Comparison of ENCODE assay signal across 18 cellular contexts in genomic region chr3:46905661-46906451, GRCh38. TPM values are rescaled to one million over a fixed set of nuclear protein-coding genes. Genes with fewer than 3 reads are reported as not detected.
DNase-seq lines count a peak whose midpoint lies in the region; ATAC-seq, FAIRE-seq and TF ChIP-seq lines count a peak whose summit lies in the region.
"Had no signal": no experiment of that assay in that cellular context is flagged by ENCODE, and none has a peak within 500 bp of the region (broad histone marks: within the 10 kb centered on the region; RNA-seq: fewer than 3 reads in every experiment).

No MANE protein-coding gene starts in this region.

- H3K79me1 ChIP-seq in H9 (ENCODE audit: insufficient read depth, low read depth, low read length, poor library complexity, severe bottlenecking) = no peaks in the 10 kb centered on the region

- H2BK5ac ChIP-seq in H9 (ENCODE audit: insufficient read length, low read length) = no peak overlapping the region

- no peak overlapping the region for H3K4ac ChIP-seq in H9 (ENCODE audit: low read depth, low read length)

- H3K4me1 Mint-ChIP-seq in progenitor cell of endocrine pancreas (ENCODE audit: low read depth) (no peaks in the 10 kb centered on the region), H9 (peaks cover 3 to 5% of the 10 kb centered on the region in 2 experiments; a peak in 3 of 4 replicates)

- H3K4me3 Mint-ChIP-seq in progenitor cell of endocrine pancreas (ENCODE audit: low read depth) (no peak overlapping the region), H9 (no peak overlapping the region)

- H3K4me2 ChIP-seq in H9 (ENCODE audit: insufficient read depth, insufficient read length, low read length) = no peak overlapping the region

- ATAC-seq in right cardiac atrium (no peak), HG03439 (IDR thresholded peaks at IDR 0.05; ENCODE audit: unreplicated experiment) (no peak)

- no peak overlapping the region for H3K4me3 ChIP-seq in right cardiac atrium (ENCODE audit: low read length)
- no peak overlapping the region for H3K4me3 ChIP-seq in right atrium auricular region
- no peak overlapping the region for H3K4me3 ChIP-seq in kidney (ENCODE audit: low read length in 2 of 2)

- no peak overlapping the region for H3K56ac ChIP-seq in H9 (ENCODE audit: insufficient read length, low read depth, low read length)

- no peaks in the 10 kb centered on the region for H3K9me3 ChIP-seq in right cardiac atrium (ENCODE audit: control insufficient read depth, low read length)
- no peaks in the 10 kb centered on the region for H3K9me3 ChIP-seq in right atrium auricular region
- H3K9me3 ChIP-seq in kidney (ENCODE audit: control insufficient read depth in 1 of 2, low read length in 2 of 2) = no peaks in the 10 kb centered on the region
- H3K9me3 ChIP-seq in H9 (ENCODE audit: control insufficient read depth, low read depth, low read length) = no peaks in the 10 kb centered on the region

- no peak overlapping the region for H3K23ac ChIP-seq in H9 (ENCODE audit: insufficient read length, low read depth, low read length)

- TF ChIP-seq CTCF in right atrium auricular region (IDR thresholded peaks at IDR 0.05) (no peak), kidney (IDR thresholded peaks at IDR 0.05; ENCODE audit: borderline replicate concordance, extremely low read depth, insufficient read depth) (no peak), progenitor cell of endocrine pancreas (IDR thresholded peaks at IDR 0.05; ENCODE audit: unreplicated experiment) (no peak), H9 (conservative IDR thresholded peaks at IDR 0.05) (no peak)

- H3K9ac ChIP-seq in kidney (ENCODE audit: low read length in 2 of 2) (no peak overlapping the region), H9 (ENCODE audit: extremely low read depth, insufficient read length, low read length) (no peak overlapping the region)

- H3K79me2 ChIP-seq in H9 (ENCODE audit: insufficient read depth, low read length) = no peaks in the 10 kb centered on the region

- no peaks in the 10 kb centered on the region for H4K20me1 ChIP-seq in H9 (ENCODE audit: control insufficient read depth, insufficient read depth, insufficient read length)

- no peak overlapping the region for H2BK120ac ChIP-seq in H9 (ENCODE audit: low read depth, low read length, poor library complexity, severe bottlenecking)

- H4K91ac ChIP-seq in H9 (ENCODE audit: insufficient read length, low read depth, low read length) = no peak overlapping the region

- no peaks in the 10 kb centered on the region for H3K27me3 ChIP-seq in right cardiac atrium (ENCODE audit: control insufficient read depth, insufficient read depth)
- no peaks in the 10 kb centered on the region for H3K27me3 ChIP-seq in right atrium auricular region
- no peaks in the 10 kb centered on the region; the same call in 1 of the 2 replicates for H3K27me3 ChIP-seq in H9 (ENCODE audit: insufficient read depth, low read length)

- H4K5ac ChIP-seq in H9 (ENCODE audit: insufficient read length, low read depth, low read length) = no peak overlapping the region

- no peak overlapping the region for H4K8ac ChIP-seq in H9 (replicated peaks; ENCODE audit: insufficient read length, low read depth, low read length)

- H3T11ph ChIP-seq in H9 (ENCODE audit: low read length) = no peak overlapping the region

- H3K27ac ChIP-seq in right cardiac atrium (ENCODE audit: low read length) = no peak overlapping the region
- no peak overlapping the region for H3K27ac ChIP-seq in right atrium auricular region
- peak overlapping the region in 1 of 2 donors; percentile 13 for H3K27ac ChIP-seq in kidney (ENCODE audit: low read depth in 2 of 2, low read length in 2 of 2)
- no peak overlapping the region for H3K27ac ChIP-seq in H9 (ENCODE audit: insufficient read length, low read depth, low read length)

- peaks cover 4% of the 10 kb centered on the region for H3K4me1 ChIP-seq in right cardiac atrium (ENCODE audit: control insufficient read depth, insufficient read depth, low read length)
- H3K4me1 ChIP-seq in right atrium auricular region = peaks cover 0 to 24% of the 10 kb centered on the region in 2 donors
- H3K4me1 ChIP-seq in kidney (ENCODE audit: control insufficient read depth in 1 of 2, insufficient read depth in 1 of 2, low read depth in 1 of 2, low read length in 2 of 2) = peaks cover 8 to 19% of the 10 kb centered on the region in 2 donors
- no peaks in the 10 kb centered on the region for H3K4me1 ChIP-seq in H9 (ENCODE audit: insufficient read depth, low read length)

- H3K36me3 ChIP-seq in right atrium auricular region = no peaks in the 10 kb centered on the region
- H3K36me3 ChIP-seq in kidney (ENCODE audit: control insufficient read depth in 1 of 2, insufficient read depth in 2 of 2, low read length in 2 of 2) = peaks cover 0 to 12% of the 10 kb centered on the region in 2 donors

- H3K27ac Mint-ChIP-seq in progenitor cell of endocrine pancreas (peak overlapping the region; percentile 20), H9 (no peak overlapping the region)

- no peak overlapping the region for H2BK20ac ChIP-seq in H9 (ENCODE audit: low read depth, low read length, poor library complexity, severe bottlenecking)

- no peak overlapping the region for H2AK5ac ChIP-seq in H9 (ENCODE audit: insufficient read length, low read length)

- FAIRE-seq in kidney (lab: Jason Lieb, UNC) = no peak
- FAIRE-seq in RCC 7860 (lab: Jason Lieb, UNC) = no peak
- FAIRE-seq: GM12892, H1 had no signal

- intact Hi-C loops in right cardiac atrium (cut with DNase I) = loop anchor here in 1 of 4 donors (5.0 kb wide), 1 partner anchor 204 kb away; the partner anchor contains the start of gene TMIE
- intact Hi-C loops in kidney (cut with DNase I) = no loop called here

- H2BK12ac ChIP-seq in H9 (ENCODE audit: insufficient read length, low read depth, low read length) = no peak overlapping the region

- WGBS in right cardiac atrium = 78% methylated on average over 11 of the region's 11 CpGs
- no CpG with 5 or more reads among the region's 11 CpGs for WGBS in H9 (ENCODE audit: extremely low coverage, insufficient read length, low lambda C conversion rate)

- H3K14ac ChIP-seq in H9 (ENCODE audit: insufficient read depth, low read length) = no peak overlapping the region

- peak in 2 of 3 donors; percentile 46 to 53 for DNase-seq in right cardiac atrium
- no peak for DNase-seq in right atrium auricular region (ENCODE audit: low spot score)
- DNase-seq in kidney = peak; percentile 70
- DNase-seq in progenitor cell of endocrine pancreas (ENCODE audit: low spot score, unreplicated experiment) = no peak
- DNase-seq in RCC 7860 (ENCODE audit: low spot score) = no peak
- DNase-seq in H9 = no peak
- DNase-seq: ACHN, AML-193, COR-L47, NCI-H1105 treated with DMSO at 0.1 percent for 48 hours, NCI-H187 treated with DMSO at 0.1 percent for 48 hours, NCI-H345, NCI-H526 had no signal

- H3K27me3 Mint-ChIP-seq in progenitor cell of endocrine pancreas = peaks cover 4% of the 10 kb centered on the region
- H3K27me3 Mint-ChIP-seq in H9 (ENCODE audit: low read depth) = peaks cover 2% of the 10 kb centered on the region; the same call in 1 of the 2 replicates

- H2BK15ac ChIP-seq in H9 (ENCODE audit: low read depth, low read length) = no peak overlapping the region

- H3K18ac ChIP-seq in H9 (ENCODE audit: insufficient read length, low read depth, low read length) = no peak overlapping the region

- H3K36me3 Mint-ChIP-seq in progenitor cell of endocrine pancreas (ENCODE audit: insufficient read depth) = no peaks in the 10 kb centered on the region
- H3K36me3 Mint-ChIP-seq in H9 (ENCODE audit: insufficient read depth in 1 of 3, low read depth in 3 of 3) = no peaks in the 10 kb centered on the region

- H3K9me3 Mint-ChIP-seq in progenitor cell of endocrine pancreas (ENCODE audit: low read depth) = no peaks in the 10 kb centered on the region
- no peaks in the 10 kb centered on the region for H3K9me3 Mint-ChIP-seq in H9

- H3K23me2 ChIP-seq in H9 (ENCODE audit: insufficient read length, low read depth, low read length, poor library complexity, severe bottlenecking) = no peaks in the 10 kb centered on the region

- no peak overlapping the region for H2AFZ ChIP-seq in H9 (ENCODE audit: low read length)

RNA-seq across cellular contexts. Expression of gene PTH1R, which starts 28.3 kb away (rescaled TPM):
- total RNA-seq in right cardiac atrium (10 to 100 TPM in 3 of 4 donors, 1 to 10 TPM in 1; 9.3 to 15.6 (median 12.6) TPM), right atrium auricular region (10 to 100 TPM in 1 of 2 donors, 1 to 10 TPM in 1; 7.2 to 10.1 TPM), kidney (286 TPM), progenitor cell of endocrine pancreas (0.26 and 0.40 TPM in 2 replicates), H9 (2021) (0.99 and 1.0 TPM in 2 replicates)
- polyA plus RNA-seq in right cardiac atrium (18.5 TPM), kidney (ENCODE audit: insufficient read depth, low read depth, low replicate concordance) (1,885 TPM)

RNA-seq across cellular contexts. Expression of gene MYL3, which starts 42.6 kb away (rescaled TPM):
- total RNA-seq in right cardiac atrium (100 to 1,000 TPM in 3 of 4 donors, 10 to 100 TPM in 1; 42.7 to 442 (median 293) TPM), right atrium auricular region (100 to 1,000 TPM; 208 to 223 TPM), kidney (41.3 TPM), progenitor cell of endocrine pancreas (0.33 TPM in 1 of 2 replicates, not detected in the other), H9 (2021) (0.24 TPM in 2 replicates)
- polyA plus RNA-seq in right cardiac atrium (1,012 TPM), kidney (ENCODE audit: insufficient read depth, low read depth, low replicate concordance) (81.9 TPM)
- total RNA-seq: H1, HT1080, LHCN-M2 had no signal

Comparison
In these comparisons a context has a peak if more than half of its experiments do, and no peak if none do; other contexts are left out.
1. DNase-seq: peak in right cardiac atrium (2 of 3) and kidney (single experiment); none in right atrium auricular region (single experiment), progenitor cell of endocrine pancreas (single experiment), RCC 7860 (single experiment) and H9 (single experiment).
2. RNA of gene PTH1R, which starts 28.3 kb away (total RNA-seq): 286 TPM in kidney (single experiment); 9.3 to 15.6 TPM in right cardiac atrium, 7.2 to 10.1 TPM in right atrium auricular region, 0.99 to 1.0 TPM in H9 and 0.26 to 0.40 TPM in progenitor cell of endocrine pancreas; every median in the first group is over 10 times any median in the second.
3. RNA of gene MYL3, which starts 42.6 kb away (total RNA-seq): 42.7 to 442 TPM in right cardiac atrium, 208 to 223 TPM in right atrium auricular region and 41.3 TPM in kidney (single experiment); 0.24 TPM in H9 and 0.33 TPM in progenitor cell of endocrine pancreas; every median in the first group is over 10 times any median in the second.